Comparison of ENCODE assay signal across 31 cellular contexts in genomic region chr21:42108941-42109340, GRCh38. TPM values are rescaled to one million over a fixed set of nuclear protein-coding genes. Genes with fewer than 3 reads are reported as not detected.
"Had no signal": no experiment of that assay in that cellular context is flagged by ENCODE, and none has a peak within 500 bp of the region (broad histone marks: within the 10 kb centered on the region; RNA-seq: fewer than 3 reads in every experiment).

No MANE protein-coding gene starts in this region.

- H3K27me3 ChIP-seq: pancreas, vagina had no signal

- H3K4me3 Mint-ChIP-seq: activated CD4-positive, alpha-beta memory T cell treated with anti-CD3 and anti-CD28 coated beads for 36 hours; activated naive CD4-positive, alpha-beta T cell treated with anti-CD3 and anti-CD28 coated beads, Interleukin-2, amount 50 U/mL, for 24 hours; activated naive CD8-positive, alpha-beta T cell treated with anti-CD3 and anti-CD28 coated beads, Interleukin-2, amount 50 U/mL, for 24 hours; activated T-cell treated with anti-CD3 and anti-CD28 coated beads, Interleukin-2, amount 50 U/mL, for 4 hours; activated T-helper 17 cell treated with anti-CD3 and anti-CD28 coated beads, Interleukin-2, amount 50 U/mL, for 72 hours; mesothelial cell of epicardium; stimulated activated memory B cell treated with anti-CD40 and anti-IgM and Interleukin-4, amounts not matched to agents 10 μg/mL and 1 μg/mL and 100 μg/mL, for 72 hours; T-helper 2 cell treated with Interferon-gamma antibody and Interleukin-4, amounts not matched to agents 5 μg/mL and 100 μg/mL, for 36 hours; type B pancreatic cell had no signal

- H3K9me3 Mint-ChIP-seq: activated CD4-positive, alpha-beta memory T cell treated with anti-CD3 and anti-CD28 coated beads for 36 hours; activated naive CD4-positive, alpha-beta T cell treated with anti-CD3 and anti-CD28 coated beads, Interleukin-2, amount 50 U/mL, for 24 hours; activated naive CD8-positive, alpha-beta T cell treated with anti-CD3 and anti-CD28 coated beads, Interleukin-2, amount 50 U/mL, for 24 hours; activated T-cell treated with anti-CD3 and anti-CD28 coated beads, Interleukin-2, amount 50 U/mL, for 4 hours; activated T-helper 17 cell treated with anti-CD3 and anti-CD28 coated beads, Interleukin-2, amount 50 U/mL, for 72 hours; effector memory CD8-positive, alpha-beta T cell; mesothelial cell of epicardium; naive B cell; stimulated activated memory B cell treated with anti-CD40 and anti-IgM and Interleukin-4, amounts not matched to agents 10 μg/mL and 1 μg/mL and 100 μg/mL, for 72 hours; stimulated activated naive CD8-positive, alpha-beta T cell treated with anti-CD3 and anti-CD28 coated beads, Interleukin-15, amount 100 ng/mL, for 72 hours; T-helper 2 cell treated with Interferon-gamma antibody and Interleukin-4, amounts not matched to agents 5 μg/mL and 100 μg/mL, for 36 hours; type B pancreatic cell had no signal

- H3K4me1 Mint-ChIP-seq: activated T-helper 17 cell treated with anti-CD3 and anti-CD28 coated beads, Interleukin-2, amount 50 U/mL, for 72 hours had no signal

- H3K27ac Mint-ChIP-seq: activated CD4-positive, alpha-beta memory T cell treated with anti-CD3 and anti-CD28 coated beads for 36 hours; activated naive CD4-positive, alpha-beta T cell treated with anti-CD3 and anti-CD28 coated beads, Interleukin-2, amount 50 U/mL, for 24 hours; activated naive CD8-positive, alpha-beta T cell treated with anti-CD3 and anti-CD28 coated beads, Interleukin-2, amount 50 U/mL, for 24 hours; activated T-helper 17 cell treated with anti-CD3 and anti-CD28 coated beads, Interleukin-2, amount 50 U/mL, for 72 hours; effector memory CD8-positive, alpha-beta T cell; mesothelial cell of epicardium; stimulated activated naive CD8-positive, alpha-beta T cell treated with anti-CD3 and anti-CD28 coated beads, Interleukin-15, amount 100 ng/mL, for 72 hours; T-helper 2 cell treated with Interferon-gamma antibody and Interleukin-4, amounts not matched to agents 5 μg/mL and 100 μg/mL, for 36 hours; type B pancreatic cell had no signal

- H3K27ac ChIP-seq: pancreas, prostate gland, sigmoid colon, vagina had no signal

- H3K36me3 ChIP-seq: pancreas, prostate gland, sigmoid colon, vagina had no signal

- DNase-seq: activated CD4-positive, alpha-beta memory T cell treated with anti-CD3 and anti-CD28 coated beads for 36 hours; activated CD4-positive, alpha-beta T cell treated with anti-CD3 and anti-CD28 coated beads for 4 hours; activated CD8-positive, alpha-beta memory T cell treated with anti-CD3 and anti-CD28 coated beads, Interleukin-2, amount 50 U/mL, for 4 hours; activated naive CD8-positive, alpha-beta T cell treated with anti-CD3 and anti-CD28 coated beads, Interleukin-2, amount 50 U/mL, for 24 hours; activated T-cell treated with anti-CD3 and anti-CD28 coated beads, Interleukin-2, amount 50 U/mL, for 4 hours; cortex of kidney; effector memory CD8-positive, alpha-beta T cell; erythroblast; foreskin fibroblast; head of caudate nucleus; hippocampal formation; naive B cell; sigmoid colon; small intestine; stimulated activated CD4-positive, alpha-beta T cell treated with anti-CD3 and anti-CD28 coated beads, Interleukin-1b, Interleukin-23, amount 100 ng/mL, for 48 hours; stimulated activated CD4-positive, alpha-beta T cell treated with anti-CD3 and anti-CD28 coated beads, Interleukin-4, amount 100 ng/mL, for 4 hours; stimulated activated CD8-positive, alpha-beta memory T cell treated with anti-CD3 and anti-CD28 coated beads, Interleukin-4, amount 100 ng/mL, for 48 hours; stimulated activated naive CD8-positive, alpha-beta T cell treated with anti-CD3 and anti-CD28 coated beads, Interleukin-15, amount 100 ng/mL, for 72 hours; substantia nigra had no signal

- H3K36me3 Mint-ChIP-seq: activated CD4-positive, alpha-beta memory T cell treated with anti-CD3 and anti-CD28 coated beads for 36 hours; activated naive CD4-positive, alpha-beta T cell treated with anti-CD3 and anti-CD28 coated beads, Interleukin-2, amount 50 U/mL, for 24 hours; mesothelial cell of epicardium; naive B cell; stimulated activated memory B cell treated with anti-CD40 and anti-IgM and Interleukin-4, amounts not matched to agents 10 μg/mL and 1 μg/mL and 100 μg/mL, for 72 hours; type B pancreatic cell had no signal

- H3K4me3 ChIP-seq: pancreas, prostate gland, sigmoid colon, vagina had no signal

- H3K27me3 Mint-ChIP-seq: activated naive CD4-positive, alpha-beta T cell treated with anti-CD3 and anti-CD28 coated beads, Interleukin-2, amount 50 U/mL, for 24 hours; activated naive CD8-positive, alpha-beta T cell treated with anti-CD3 and anti-CD28 coated beads, Interleukin-2, amount 50 U/mL, for 24 hours had no signal

- H3K4me1 ChIP-seq: prostate gland, sigmoid colon had no signal

- H3K9me3 ChIP-seq: pancreas, prostate gland, sigmoid colon, vagina had no signal

RNA-seq across cellular contexts. Expression of gene UMODL1, which starts 37.8 kb away (rescaled TPM):
- total RNA-seq: activated CD4-positive, alpha-beta memory T cell treated with anti-CD3 and anti-CD28 coated beads for 36 hours; activated CD8-positive, alpha-beta memory T cell treated with anti-CD3 and anti-CD28 coated beads for 36 hours; activated T-cell treated with anti-CD3 and anti-CD28 coated beads, Interleukin-2, amount 50 U/mL, for 4 hours; chondrocyte; fibroblast of lung; mesothelial cell of epicardium; sigmoid colon; vagina had no signal
- polyA plus RNA-seq: fibroblast of lung had no signal
